In the genomic region with DNA sequence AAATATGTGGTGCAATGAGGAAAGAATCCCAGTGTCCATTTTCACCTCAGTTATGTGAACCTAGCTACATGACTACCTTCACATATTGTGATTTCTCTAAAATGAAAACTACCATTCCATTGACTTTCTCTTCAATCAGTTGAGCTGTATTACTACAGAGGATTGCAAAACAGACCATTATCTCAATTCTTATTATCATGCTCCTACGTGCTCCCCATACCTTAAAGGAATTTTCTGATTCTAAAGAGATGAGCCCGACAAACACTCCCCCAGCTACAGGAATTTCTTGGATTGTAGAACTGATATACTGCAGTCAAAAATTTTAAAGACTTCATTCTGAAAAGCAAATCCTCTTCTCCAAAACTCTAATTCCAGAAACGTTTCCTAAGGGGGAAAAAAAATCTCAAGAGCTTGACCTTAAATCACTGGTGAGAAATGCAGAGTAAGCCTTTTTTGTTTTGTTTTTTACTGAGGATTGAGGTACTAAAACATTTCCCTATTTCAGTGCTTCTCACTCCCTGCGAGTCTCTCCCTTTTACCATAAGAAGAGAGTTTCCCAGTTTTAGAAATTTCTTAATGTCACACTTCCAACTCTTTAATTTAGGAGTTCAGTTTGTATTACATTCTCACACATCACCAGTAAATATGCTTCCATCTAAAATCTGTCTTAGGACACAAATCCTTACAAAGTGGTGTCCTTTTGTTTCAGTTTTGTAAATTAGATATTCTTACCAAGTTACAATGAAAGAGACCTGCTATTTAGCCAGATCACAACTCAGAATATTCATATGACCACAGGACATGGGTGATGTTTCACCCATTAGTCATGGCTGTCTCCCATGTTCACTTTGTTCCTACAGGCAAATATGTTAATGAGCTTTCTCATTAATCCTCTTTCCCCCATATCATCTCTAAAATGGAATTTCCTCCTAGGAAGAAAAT, we compare ENCODE assay signal across 14 cellular contexts.
A peak's percentile ranks its signal among the peaks of the same experiment; 100 is the strongest.
DNase-seq lines count a peak whose midpoint lies in the region; ATAC-seq, FAIRE-seq and TF ChIP-seq lines count a peak whose summit lies in the region.
"Had no signal": no experiment of that assay in that cellular context is flagged by ENCODE, and none has a peak within 500 bp of the region (broad histone marks: within the 10 kb centered on the region; RNA-seq: fewer than 3 reads in every experiment).

No MANE protein-coding gene starts in this region.

- H3K23ac ChIP-seq in mesenchymal stem cell (ENCODE audit: low read length in 2 of 2), result no peak overlapping the region

- H3K79me1 ChIP-seq in mesenchymal stem cell (replicated peaks; ENCODE audit: low read length, poor library complexity, severe bottlenecking), result peaks cover 5% of the 10 kb centered on the region

- no peak overlapping the region for H2BK5ac ChIP-seq in mesenchymal stem cell (ENCODE audit: low read depth, low read length, poor library complexity, severe bottlenecking)

- H3K4me3 Mint-ChIP-seq in Caco-2 (ENCODE audit: unreplicated experiment), result no peak overlapping the region
- H3K4me3 Mint-ChIP-seq: stimulated activated naive CD8-positive, alpha-beta T cell treated with anti-CD3 and anti-CD28 coated beads, Interleukin-15, Interleukin-2, amounts not matched to agents 100 ng/mL and 50 ng/mL, for 24 hours had no signal

- H3K36me3 ChIP-seq in HUES64 (ENCODE audit: insufficient read depth, low read length) (no peaks in the 10 kb centered on the region), mammary epithelial cell (ENCODE audit: insufficient read depth, low read length) (no peaks in the 10 kb centered on the region), mesenchymal stem cell (ENCODE audit: control insufficient read depth in 1 of 2, insufficient read depth in 2 of 2, low read depth in 1 of 2, low read length in 2 of 2) (no peaks in the 10 kb centered on the region), Caco-2 (ENCODE audit: control insufficient read depth, insufficient read depth, low read length) (no peaks in the 10 kb centered on the region)
- H3K36me3 ChIP-seq: BLaER1, right atrium auricular region had no signal

- H3K27ac ChIP-seq in HUES64 (ENCODE audit: low read depth, low read length) (peak overlapping the region; percentile 67), mammary epithelial cell (ENCODE audit: insufficient read depth, low read depth, low read length) (peak overlapping the region; percentile 76), mesenchymal stem cell (ENCODE audit: low read length, poor library complexity, severe bottlenecking) (no peak overlapping the region)
- H3K27ac ChIP-seq: BLaER1 had no signal

- FAIRE-seq in D721Med (lab: Jason Lieb, UNC), result peak; percentile 72

- WGBS in HUES64, result 38% methylated on average over 2 of the region's 4 CpGs
- WGBS in mammary epithelial cell (ENCODE audit: low coverage, missing lambda C conversion rate), result 43% methylated on average over 4 of the region's 4 CpGs
- 81% methylated on average over 3 of the region's 4 CpGs for WGBS in mesenchymal stem cell

- H4K91ac ChIP-seq in mesenchymal stem cell (ENCODE audit: low read length), result no peak overlapping the region

- no peak overlapping the region for H2AFZ ChIP-seq in mammary epithelial cell (ENCODE audit: low read depth, low read length)
- no peak overlapping the region for H2AFZ ChIP-seq in mesenchymal stem cell (ENCODE audit: low read depth, low read length)

- peak overlapping the region; percentile 65 for H3K4me2 ChIP-seq in mammary epithelial cell (ENCODE audit: insufficient read depth, low read depth, low read length)
- H3K4me2 ChIP-seq in mesenchymal stem cell (ENCODE audit: low read length, poor library complexity, severe bottlenecking), result no peak overlapping the region
- H3K4me2 ChIP-seq: BLaER1 had no signal

- dilution Hi-C loops in mammary epithelial cell (cut with HindIII; ENCODE audit: low sequenced_read_pairs), result no loop called here

- H4K8ac ChIP-seq in mesenchymal stem cell (ENCODE audit: low read length), result no peak overlapping the region

- H3K27ac Mint-ChIP-seq in Caco-2 (ENCODE audit: unreplicated experiment), result no peak overlapping the region
- H3K27ac Mint-ChIP-seq: stimulated activated naive CD8-positive, alpha-beta T cell treated with anti-CD3 and anti-CD28 coated beads, Interleukin-15, Interleukin-2, amounts not matched to agents 100 ng/mL and 50 ng/mL, for 24 hours had no signal

- H2AK5ac ChIP-seq in mesenchymal stem cell (ENCODE audit: low read length, severe bottlenecking), result no peak overlapping the region

- H3K79me2 ChIP-seq in mammary epithelial cell (ENCODE audit: insufficient read depth, low read length), result peaks cover 85% of the 10 kb centered on the region

- CTCF ChIA-PET in mammary epithelial cell (lab: Charles Lee; ENCODE audit: low non-redundant PET) (no interaction called here), Caco-2 (lab: Charles Lee) (no interaction called here)

- H3K4me1 ChIP-seq in HUES64 (ENCODE audit: insufficient read depth, low read length) (peaks cover 53% of the 10 kb centered on the region), mammary epithelial cell (ENCODE audit: insufficient read depth, low read length) (peaks cover 40% of the 10 kb centered on the region), mesenchymal stem cell (ENCODE audit: control insufficient read depth, insufficient read depth, low read depth, low read length) (no peaks in the 10 kb centered on the region), Caco-2 (no peaks in the 10 kb centered on the region)
- H3K4me1 ChIP-seq: BLaER1 had no signal

- H3K9me3 Mint-ChIP-seq in Caco-2 (ENCODE audit: unreplicated experiment), result no peaks in the 10 kb centered on the region
- H3K9me3 Mint-ChIP-seq: stimulated activated naive CD8-positive, alpha-beta T cell treated with anti-CD3 and anti-CD28 coated beads, Interleukin-15, Interleukin-2, amounts not matched to agents 100 ng/mL and 50 ng/mL, for 24 hours had no signal

- H3K18ac ChIP-seq in mesenchymal stem cell (ENCODE audit: low read depth in 1 of 2, low read length in 2 of 2), result no peak overlapping the region

- H3K9ac ChIP-seq in HUES64 (ENCODE audit: low read depth, low read length), result no peak overlapping the region
- no peak overlapping the region for H3K9ac ChIP-seq in mammary epithelial cell (ENCODE audit: insufficient read depth, low read length)
- peak overlapping the region; percentile 80 for H3K9ac ChIP-seq in mesenchymal stem cell (ENCODE audit: low read length)
- H3K9ac ChIP-seq: BLaER1 had no signal

- H3K4me1 Mint-ChIP-seq in Caco-2 (ENCODE audit: low read depth, unreplicated experiment), result no peaks in the 10 kb centered on the region

- DNase-seq in D721Med (ENCODE audit: insufficient read length, low spot score), result no peak
- peak; percentile 75 for DNase-seq in mammary epithelial cell
- DNase-seq in mesenchymal stem cell, result peak; percentile 55
- DNase-seq in NCI-H146 treated with DMSO at 0.1 percent for 48 hours (lab: John Stamatoyannopoulos, UW; ENCODE audit: unreplicated experiment), result no peak
- no peak for DNase-seq in Caco-2
- no peak for DNase-seq in GM19240 (ENCODE audit: insufficient read length, low spot score)
- DNase-seq: activated naive CD4-positive, alpha-beta T cell treated with anti-CD3 and anti-CD28 coated beads, Interleukin-2, amount 50 U/mL, for 16 hours; NCI-H1105; NCI-H524 treated with DMSO at 0.1 percent for 48 hours had no signal

- POLR2A ChIA-PET in Caco-2 (lab: Charles Lee), result no interaction called here

- BruUV-seq in mammary epithelial cell (replicated peaks; lab: Mats Ljungman, UMichigan), result no TSS peak
- no TSS peak for BruUV-seq in Caco-2 (replicated peaks; lab: Mats Ljungman, UMichigan)

- H3K27me3 ChIP-seq in HUES64 (ENCODE audit: insufficient read depth, low read length) (no peaks in the 10 kb centered on the region), mammary epithelial cell (ENCODE audit: insufficient read depth, low read length) (no peaks in the 10 kb centered on the region), mesenchymal stem cell (ENCODE audit: control insufficient read depth in 1 of 2, insufficient read depth in 1 of 2, low read length in 2 of 2) (no peaks in the 10 kb centered on the region), Caco-2 (replicated peaks; ENCODE audit: control insufficient read depth, insufficient read depth, low read length) (no peaks in the 10 kb centered on the region)
- H3K27me3 ChIP-seq: BLaER1, right atrium auricular region had no signal

- H2BK12ac ChIP-seq in mesenchymal stem cell (ENCODE audit: low read length in 2 of 2), result no peak overlapping the region

- ATAC-seq in HG03139 (IDR thresholded peaks at IDR 0.05; ENCODE audit: unreplicated experiment), result no peak

- H3K4ac ChIP-seq in mesenchymal stem cell (ENCODE audit: low read depth in 1 of 2, low read length in 2 of 2), result no peak overlapping the region

- H4K20me1 ChIP-seq in mammary epithelial cell (ENCODE audit: insufficient read depth, low read length), result no peaks in the 10 kb centered on the region
- H4K20me1 ChIP-seq: BLaER1 had no signal

- TF ChIP-seq CTCF in D721Med (IDR thresholded peaks at IDR 0.05; ENCODE audit: insufficient read depth, missing control alignments) (no peak), mammary epithelial cell (conservative IDR thresholded peaks at IDR 0.05 in 1 of 2, IDR thresholded peaks at IDR 0.05 in 1 of 2; ENCODE audit: extremely low read depth in 1 of 2, insufficient read depth in 1 of 2, low read depth in 1 of 2, low read length in 2 of 2) (no peak), Caco-2 (IDR thresholded peaks at IDR 0.05; ENCODE audit: insufficient read depth in 1 of 2, low read depth in 1 of 2, low read length in 1 of 2, severe bottlenecking in 1 of 2, unreplicated experiment in 1 of 2) (no peak)

- H2BK15ac ChIP-seq in mesenchymal stem cell (ENCODE audit: low read depth, poor library complexity, severe bottlenecking), result no peak overlapping the region

- H3K4me3 ChIP-seq in HUES64 (ENCODE audit: low read length) (no peak overlapping the region), mammary epithelial cell (replicated peaks in 1 of 3; ENCODE audit: insufficient read depth in 1 of 3, low read depth in 2 of 3, low read length in 3 of 3) (no peak overlapping the region), mesenchymal stem cell (ENCODE audit: insufficient read depth in 1 of 2, low read depth in 1 of 2, low read length in 2 of 2) (peak overlapping the region in 1 of 2 experiments; percentile 20), Caco-2 (ENCODE audit: low read depth, low read length) (no peak overlapping the region)
- H3K4me3 ChIP-seq: BLaER1, right atrium auricular region had no signal

- H3K9me3 ChIP-seq in HUES64 (ENCODE audit: insufficient read depth, low read depth, low read length) (no peaks in the 10 kb centered on the region), mammary epithelial cell (replicated peaks; ENCODE audit: insufficient read depth, low read length) (no peaks in the 10 kb centered on the region), mesenchymal stem cell (ENCODE audit: control insufficient read depth, low read length) (no peaks in the 10 kb centered on the region), Caco-2 (no peaks in the 10 kb centered on the region)
- H3K9me3 ChIP-seq: BLaER1, right atrium auricular region had no signal

- intact Hi-C loops in mammary epithelial cell (cut with micrococcal nuclease) (loop anchor here (2.0 kb wide), 1 partner anchor 64 kb away; no protein-coding TSS in a partner anchor), Caco-2 (cut with micrococcal nuclease; ENCODE audit: unreplicated experiment) (no loop called here)

- H2BK120ac ChIP-seq in mesenchymal stem cell (ENCODE audit: low read depth, low read length), result no peak overlapping the region

- in situ Hi-C loops in mammary epithelial cell (cut with MboI; ENCODE audit: low sequenced_read_pairs in 2 of 2), result no loop called here

- no peak overlapping the region for H3K14ac ChIP-seq in mesenchymal stem cell (ENCODE audit: low read length in 2 of 2)

- no peaks in the 10 kb centered on the region for H3K36me3 Mint-ChIP-seq in Caco-2 (ENCODE audit: insufficient read depth, unreplicated experiment)

- peaks cover 30% of the 10 kb centered on the region for H3K27me3 Mint-ChIP-seq in Caco-2 (ENCODE audit: insufficient read depth, unreplicated experiment)
- H3K27me3 Mint-ChIP-seq: stimulated activated naive CD8-positive, alpha-beta T cell treated with anti-CD3 and anti-CD28 coated beads, Interleukin-15, Interleukin-2, amounts not matched to agents 100 ng/mL and 50 ng/mL, for 24 hours had no signal

Comparison
In these comparisons a context has a peak if more than half of its experiments do, and no peak if none do; other contexts are left out.
1. DNase-seq: peak in mammary epithelial cell (single experiment) and mesenchymal stem cell (single experiment); none in D721Med (single experiment), NCI-H146 treated with DMSO at 0.1 percent for 48 hours (single experiment), Caco-2 (0 of 2) and GM19240 (single experiment).